Comparison of ENCODE assay signal across 1 cellular context in genomic region chr14:68566075-68566474, GRCh38.
TF ChIP-seq lines count a peak whose summit lies in the region.

No MANE protein-coding gene starts in this region.

TF ChIP-seq in GM23338, 12 proteins besides CTCF, POLR2A, EP300 and RAD21 (continued from another document):
- no peak for TF ChIP-seq POLR2AphosphoS5 (IDR thresholded peaks at IDR 0.05; ENCODE audit: low read depth)
- TF ChIP-seq CREB1 (CRISPR knock-in tag; IDR thresholded peaks at IDR 0.05; ENCODE audit: low read depth) = no peak
- no peak for TF ChIP-seq EZH2phosphoT487 (IDR thresholded peaks at IDR 0.05; ENCODE audit: unreplicated experiment)
